In the genomic region with DNA sequence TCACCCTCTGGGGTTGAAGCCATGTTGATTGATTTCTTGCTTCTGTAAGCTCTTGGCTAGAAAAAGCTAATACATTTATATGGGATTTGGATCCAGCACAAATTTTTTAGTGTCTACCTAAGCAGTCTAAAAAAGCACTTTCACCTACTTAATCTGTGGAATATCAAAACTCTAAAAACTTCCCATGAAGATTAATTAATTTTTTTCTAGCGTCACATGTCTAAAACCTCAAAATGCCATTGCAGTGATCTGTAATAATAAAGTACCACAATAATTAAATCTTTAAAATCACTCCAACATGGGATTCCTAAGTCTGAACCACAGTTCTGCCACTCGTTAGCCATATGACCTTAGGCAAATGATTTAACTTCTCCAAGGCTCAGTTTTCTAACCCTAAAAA, we compare ENCODE assay signal across 20 cellular contexts.
"Had no signal": no experiment of that assay in that cellular context is flagged by ENCODE, and none has a peak within 500 bp of the region (broad histone marks: within the 10 kb centered on the region; RNA-seq: fewer than 3 reads in every experiment).

No MANE protein-coding gene starts in this region.

- H3K27ac ChIP-seq: colonic mucosa, heart left ventricle, neutrophil, right lobe of liver, upper lobe of left lung, VCaP had no signal

- ATAC-seq: heart left ventricle; left colon; naive thymus-derived CD4-positive, alpha-beta T cell; right lobe of liver; stimulated activated naive B cell treated with anti-CD40 and anti-IgM and Interleukin-4, amounts not matched to agents 10 μg/mL and 1 μg/mL and 100 μg/mL, for 72 hours had no signal

- H3K9me3 ChIP-seq: colonic mucosa, heart left ventricle, neutrophil, right lobe of liver, upper lobe of left lung had no signal

- H3K4me1 ChIP-seq: colonic mucosa, right lobe of liver had no signal

- H3K4me3 ChIP-seq: colonic mucosa, heart left ventricle, lung, right lobe of liver, upper lobe of left lung had no signal

- H3K27me3 ChIP-seq: colonic mucosa, heart left ventricle, neutrophil, right lobe of liver, upper lobe of left lung had no signal

- H3K36me3 ChIP-seq: colonic mucosa, heart left ventricle, neutrophil, right lobe of liver, upper lobe of left lung had no signal

- DNase-seq: activated CD4-positive, alpha-beta memory T cell treated with anti-CD3 and anti-CD28 coated beads for 36 hours; activated gamma-delta T cell; activated naive CD8-positive, alpha-beta T cell treated with anti-CD3 and anti-CD28 coated beads for 36 hours; activated T-cell treated with anti-CD3 and anti-CD28 coated beads, Interleukin-2, amount 50 U/mL, for 48 hours; anterior cingulate cortex; caudate nucleus; colonic mucosa; effector CD8-positive, alpha-beta T cell; heart left ventricle; left colon; naive thymus-derived CD4-positive, alpha-beta T cell; right lobe of liver; stimulated activated CD4-positive, alpha-beta T cell treated with anti-CD3 and anti-CD28 coated beads, Interleukin-2, amount 100 ng/mL, for 24 hours; stimulated activated naive B cell treated with anti-CD40 and anti-IgM and Interleukin-4, amounts not matched to agents 10 μg/mL and 1 μg/mL and 100 μg/mL, for 72 hours; substantia nigra; T-helper 1 cell; upper lobe of left lung had no signal
